ENCODE assay signal across 12 cellular contexts in the genomic region with DNA sequence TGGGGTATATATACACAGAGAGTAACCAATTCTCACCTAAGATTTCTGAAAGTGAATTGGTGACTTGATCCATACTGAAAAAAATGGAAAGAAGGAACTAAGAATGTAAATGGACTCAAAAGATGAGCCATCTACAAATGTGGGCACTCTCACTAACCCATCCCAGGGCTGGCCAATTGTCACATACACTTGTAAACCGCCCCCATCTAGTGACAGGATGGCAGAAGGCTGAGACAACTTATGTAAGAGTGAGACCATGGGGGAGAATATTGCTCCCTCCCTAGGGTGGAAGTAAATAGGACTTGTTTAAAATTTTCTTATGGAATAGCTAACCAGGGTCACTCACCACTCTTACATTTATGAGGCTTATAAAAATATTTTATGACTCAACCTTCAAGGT.
DNase-seq lines count a peak whose midpoint lies in the region; ATAC-seq, FAIRE-seq and TF ChIP-seq lines count a peak whose summit lies in the region.
"Had no signal": no experiment of that assay in that cellular context is flagged by ENCODE, and none has a peak within 500 bp of the region (broad histone marks: within the 10 kb centered on the region; RNA-seq: fewer than 3 reads in every experiment).

No MANE protein-coding gene starts in this region.

- H3K4me3 Mint-ChIP-seq in H9: no peak overlapping the region
- H3K4me3 Mint-ChIP-seq in endodermal cell: no peak overlapping the region

- H4K8ac ChIP-seq in H9 (replicated peaks; ENCODE audit: insufficient read length, low read depth, low read length): no peak overlapping the region

- H3K27me3 Mint-ChIP-seq in H9 (ENCODE audit: low read depth) (peaks cover 2% of the 10 kb centered on the region), endodermal cell (ENCODE audit: insufficient read depth) (no peaks in the 10 kb centered on the region)

- H3K9me3 ChIP-seq in H9 (ENCODE audit: control insufficient read depth, low read depth, low read length) (no peaks in the 10 kb centered on the region), endodermal cell (ENCODE audit: control insufficient read depth, low read length) (peaks cover 6% of the 10 kb centered on the region), kidney (ENCODE audit: control insufficient read depth in 1 of 2, low read length in 2 of 2) (no peaks in the 10 kb centered on the region)
- H3K9me3 ChIP-seq: BLaER1 had no signal

- H3K27me3 ChIP-seq in H9 (ENCODE audit: insufficient read depth, low read length) (no peaks in the 10 kb centered on the region), endodermal cell (ENCODE audit: control insufficient read depth, insufficient read depth, low read length, poor library complexity, severe bottlenecking) (no peaks in the 10 kb centered on the region)
- H3K27me3 ChIP-seq: BLaER1 had no signal

- no peak overlapping the region for H3T11ph ChIP-seq in H9 (ENCODE audit: low read length)

- no peak overlapping the region for H4K5ac ChIP-seq in H9 (ENCODE audit: insufficient read length, low read depth, low read length)

- no peaks in the 10 kb centered on the region for H3K79me2 ChIP-seq in H9 (ENCODE audit: insufficient read depth, low read length)

- H3K9ac ChIP-seq in H9 (ENCODE audit: extremely low read depth, insufficient read length, low read length) (no peak overlapping the region), endodermal cell (ENCODE audit: extremely low read depth, low read length, poor library complexity, severe bottlenecking) (no peak overlapping the region), kidney (ENCODE audit: low read length in 2 of 2) (no peak overlapping the region)
- H3K9ac ChIP-seq: BLaER1 had no signal

- no peak overlapping the region for H3K23ac ChIP-seq in H9 (ENCODE audit: insufficient read length, low read depth, low read length)

- H3K14ac ChIP-seq in H9 (ENCODE audit: insufficient read depth, low read length): no peak overlapping the region

- H3K9me3 Mint-ChIP-seq in H9 (no peaks in the 10 kb centered on the region; a peak in 2 of 5 replicates), endodermal cell (peaks cover 11% of the 10 kb centered on the region)

- H2BK12ac ChIP-seq in H9 (ENCODE audit: insufficient read length, low read depth, low read length): no peak overlapping the region

- DNase-seq in H9: no peak
- no peak for DNase-seq in endodermal cell
- peak; percentile 10 for DNase-seq in left kidney (ENCODE audit: low read depth, low spot score)
- DNase-seq in kidney: no peak
- DNase-seq: DMS53, GF-D8 had no signal

- intact Hi-C loops in kidney (cut with DNase I): no loop called here

- no peak overlapping the region for H3K18ac ChIP-seq in H9 (ENCODE audit: insufficient read length, low read depth, low read length)

- no peaks in the 10 kb centered on the region for H3K23me2 ChIP-seq in H9 (ENCODE audit: insufficient read length, low read depth, low read length, poor library complexity, severe bottlenecking)

- no peak for ATAC-seq in HG03039 (IDR thresholded peaks at IDR 0.05; ENCODE audit: unreplicated experiment)
- ATAC-seq in GM18861 (IDR thresholded peaks at IDR 0.05; ENCODE audit: unreplicated experiment): no peak
- ATAC-seq: HepG2 had no signal

- TF ChIP-seq CTCF in H9 (conservative IDR thresholded peaks at IDR 0.05) (peak; percentile 34; the same call in 2 of the 3 replicates), endodermal cell (conservative IDR thresholded peaks at IDR 0.05) (peak; percentile 58), kidney (IDR thresholded peaks at IDR 0.05; ENCODE audit: borderline replicate concordance, extremely low read depth, insufficient read depth) (no peak)

- no peak overlapping the region for H2BK120ac ChIP-seq in H9 (ENCODE audit: low read depth, low read length, poor library complexity, severe bottlenecking)

- H3K4ac ChIP-seq in H9 (ENCODE audit: low read depth, low read length): no peak overlapping the region

- H4K91ac ChIP-seq in H9 (ENCODE audit: insufficient read length, low read depth, low read length): no peak overlapping the region

- H3K27ac Mint-ChIP-seq in H9 (no peak overlapping the region), endodermal cell (no peak overlapping the region)

- WGBS in H9 (ENCODE audit: extremely low coverage, insufficient read length, low lambda C conversion rate): no CpG with 5 or more reads among the region's 1 CpG
- 88% methylated on average over 1 of the region's 1 CpG; no CpG with 5 or more reads in 1 of the 2 experiments for whole genome bisulfite sequencing in endodermal cell (ENCODE audit: insufficient coverage in 1 of 2, insufficient read length in 1 of 2), 2 experiments

- H3K4me1 Mint-ChIP-seq in H9: no peaks in the 10 kb centered on the region
- H3K4me1 Mint-ChIP-seq in endodermal cell: peaks cover 13% of the 10 kb centered on the region

- H4K20me1 ChIP-seq in H9 (ENCODE audit: control insufficient read depth, insufficient read depth, insufficient read length): no peaks in the 10 kb centered on the region
- H4K20me1 ChIP-seq: BLaER1 had no signal

- H3K4me3 ChIP-seq in endodermal cell (ENCODE audit: low read length) (no peak overlapping the region), kidney (ENCODE audit: low read length in 2 of 2) (no peak overlapping the region)
- H3K4me3 ChIP-seq: BLaER1 had no signal

- H3K36me3 ChIP-seq in endodermal cell (ENCODE audit: control insufficient read depth, insufficient read depth, low read length) (no peaks in the 10 kb centered on the region), kidney (ENCODE audit: control insufficient read depth in 1 of 2, insufficient read depth in 2 of 2, low read length in 2 of 2) (no peaks in the 10 kb centered on the region)
- H3K36me3 ChIP-seq: BLaER1 had no signal

- H2AFZ ChIP-seq in H9 (ENCODE audit: low read length): no peak overlapping the region

- H2BK5ac ChIP-seq in H9 (ENCODE audit: insufficient read length, low read length): no peak overlapping the region

- no peak overlapping the region for H3K4me2 ChIP-seq in H9 (ENCODE audit: insufficient read depth, insufficient read length, low read length)
- H3K4me2 ChIP-seq: BLaER1 had no signal

- no peaks in the 10 kb centered on the region for H3K79me1 ChIP-seq in H9 (ENCODE audit: insufficient read depth, low read depth, low read length, poor library complexity, severe bottlenecking)

- no peaks in the 10 kb centered on the region for H3K36me3 Mint-ChIP-seq in H9 (ENCODE audit: insufficient read depth in 1 of 3, low read depth in 3 of 3)
- H3K36me3 Mint-ChIP-seq in endodermal cell (ENCODE audit: low read depth): peaks cover 8% of the 10 kb centered on the region

- no peak overlapping the region for H3K56ac ChIP-seq in H9 (ENCODE audit: insufficient read length, low read depth, low read length)

- no peak overlapping the region for H2BK20ac ChIP-seq in H9 (ENCODE audit: low read depth, low read length, poor library complexity, severe bottlenecking)

- H3K4me1 ChIP-seq in H9 (ENCODE audit: insufficient read depth, low read length) (no peaks in the 10 kb centered on the region), endodermal cell (ENCODE audit: control insufficient read depth, insufficient read depth, low read length) (no peaks in the 10 kb centered on the region), kidney (ENCODE audit: control insufficient read depth in 1 of 2, insufficient read depth in 1 of 2, low read depth in 1 of 2, low read length in 2 of 2) (no peaks in the 10 kb centered on the region)
- H3K4me1 ChIP-seq: BLaER1 had no signal

- H3K27ac ChIP-seq in H9 (ENCODE audit: insufficient read length, low read depth, low read length) (no peak overlapping the region), endodermal cell (ENCODE audit: low read depth, low read length) (no peak overlapping the region), kidney (ENCODE audit: low read depth in 2 of 2, low read length in 2 of 2) (no peak overlapping the region)
- H3K27ac ChIP-seq: BLaER1 had no signal

- no peak overlapping the region for H2BK15ac ChIP-seq in H9 (ENCODE audit: low read depth, low read length)

- no peak for FAIRE-seq in kidney (lab: Jason Lieb, UNC)
- FAIRE-seq: H54, HepG2, HTR-8/SVneo had no signal

- no peak overlapping the region for H2AK5ac ChIP-seq in H9 (ENCODE audit: insufficient read length, low read length)
